In the genomic region with DNA sequence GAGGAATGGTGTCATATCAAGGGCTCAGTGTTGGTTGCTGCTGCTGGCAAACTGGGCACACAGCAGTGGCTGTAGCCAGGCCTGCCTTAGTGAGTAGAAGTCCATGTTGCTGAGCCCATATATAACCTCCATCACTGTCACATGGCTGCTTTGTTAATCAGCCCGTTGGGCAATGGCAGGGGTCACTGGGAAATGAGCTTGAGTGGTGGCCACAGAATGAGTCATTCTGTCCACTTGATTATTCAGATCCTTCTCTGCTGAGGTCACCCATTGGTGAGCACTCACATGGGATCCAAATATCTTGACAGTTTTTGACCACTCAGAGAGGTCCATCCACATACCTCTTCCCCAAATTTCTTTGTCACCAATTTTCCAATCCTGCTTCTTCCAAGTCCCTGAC, we compare ENCODE assay signal across 15 cellular contexts.
"Had no signal": no experiment of that assay in that cellular context is flagged by ENCODE, and none has a peak within 500 bp of the region (broad histone marks: within the 10 kb centered on the region; RNA-seq: fewer than 3 reads in every experiment).

No MANE protein-coding gene starts in this region.

- H3K27ac Mint-ChIP-seq: activated CD4-positive, alpha-beta T cell treated with anti-CD3 and anti-CD28 coated beads, Interleukin-2, amount 10 ng/mL, durations not matched to agents 7 days and 5 days; activated naive CD8-positive, alpha-beta T cell treated with anti-CD3 and anti-CD28 coated beads for 36 hours; brain; progenitor cell of endocrine pancreas had no signal

- H3K4me1 ChIP-seq: gastrocnemius medialis, heart left ventricle, left ventricle myocardium inferior had no signal

- H3K27ac ChIP-seq: gastrocnemius medialis, heart left ventricle, left ventricle myocardium inferior had no signal

- H3K36me3 ChIP-seq: gastrocnemius medialis, heart left ventricle, left ventricle myocardium inferior had no signal

- ATAC-seq: activated CD4-positive, CD25-positive, alpha-beta regulatory T cell treated with anti-CD3 and anti-CD28 coated beads, Interleukin-2, amount 50 U/mL, for 24 hours; gastrocnemius medialis; heart left ventricle had no signal

- H3K27me3 ChIP-seq: gastrocnemius medialis, heart left ventricle had no signal

- FAIRE-seq: colon had no signal

- H3K4me3 Mint-ChIP-seq: activated CD4-positive, alpha-beta T cell treated with anti-CD3 and anti-CD28 coated beads, Interleukin-2, amount 10 ng/mL, durations not matched to agents 7 days and 5 days; activated naive CD8-positive, alpha-beta T cell treated with anti-CD3 and anti-CD28 coated beads for 36 hours; brain had no signal

- H3K4me1 Mint-ChIP-seq: activated CD4-positive, alpha-beta T cell treated with anti-CD3 and anti-CD28 coated beads, Interleukin-2, amount 10 ng/mL, durations not matched to agents 7 days and 5 days; activated naive CD8-positive, alpha-beta T cell treated with anti-CD3 and anti-CD28 coated beads for 36 hours; brain had no signal

- H3K9me3 ChIP-seq: gastrocnemius medialis had no signal

- H3K27me3 Mint-ChIP-seq: activated CD4-positive, alpha-beta T cell treated with anti-CD3 and anti-CD28 coated beads, Interleukin-2, amount 10 ng/mL, durations not matched to agents 7 days and 5 days; activated naive CD8-positive, alpha-beta T cell treated with anti-CD3 and anti-CD28 coated beads for 36 hours; brain; progenitor cell of endocrine pancreas had no signal

- DNase-seq: activated CD4-positive, alpha-beta T cell treated with anti-CD3 and anti-CD28 coated beads, Interleukin-2, amount 10 ng/mL, durations not matched to agents 7 days and 5 days; activated gamma-delta T cell treated with Interleukin-2 at 50 U/mL for 16 hours; activated naive CD8-positive, alpha-beta T cell treated with anti-CD3 and anti-CD28 coated beads for 36 hours; amniotic stem cell; caudate nucleus; gastrocnemius medialis; heart left ventricle; kidney glomerular epithelial cell; left ventricle myocardium inferior; stimulated activated CD8-positive, alpha-beta memory T cell treated with anti-CD3 and anti-CD28 coated beads, Interleukin-4, amount 100 ng/mL, for 48 hours; T1000 had no signal

- H3K36me3 Mint-ChIP-seq: activated naive CD8-positive, alpha-beta T cell treated with anti-CD3 and anti-CD28 coated beads for 36 hours; brain had no signal

- H3K4me3 ChIP-seq: gastrocnemius medialis, heart left ventricle, left ventricle myocardium inferior had no signal
